In the genomic region with DNA sequence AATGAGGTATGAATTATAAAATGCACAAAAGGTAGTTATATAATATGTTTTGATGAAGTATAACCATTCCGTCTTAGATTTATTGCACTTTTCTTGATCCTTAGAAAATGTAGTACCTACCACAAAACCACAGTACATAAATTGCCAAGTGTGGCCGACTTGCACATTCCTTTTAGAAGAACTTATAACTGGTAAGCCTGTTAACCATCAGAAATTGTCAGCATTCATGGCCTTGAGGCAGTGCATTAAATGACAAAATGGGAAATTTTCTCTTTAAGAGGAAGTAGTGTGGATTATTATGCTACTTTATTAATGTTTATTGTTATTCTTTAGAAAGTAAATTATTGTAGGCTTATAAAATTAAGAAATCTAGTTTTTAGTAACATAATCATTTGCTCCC, we compare ENCODE assay signal across 11 cellular contexts.
"Had no signal": no experiment of that assay in that cellular context is flagged by ENCODE, and none has a peak within 500 bp of the region (broad histone marks: within the 10 kb centered on the region; RNA-seq: fewer than 3 reads in every experiment).

No MANE protein-coding gene starts in this region.

- H3K27ac Mint-ChIP-seq: activated CD8-positive, alpha-beta memory T cell treated with anti-CD3 and anti-CD28 coated beads, Interleukin-2, amount 10 ng/mL, durations not matched to agents 7 days and 5 days; activated naive CD4-positive, alpha-beta T cell treated with anti-CD3 and anti-CD28 coated beads, Interleukin-2, amount 50 U/mL, for 72 hours; activated T-cell treated with anti-CD3 and anti-CD28 coated beads, Interleukin-2, amount 50 U/mL, for 24 hours had no signal

- H3K4me3 Mint-ChIP-seq: activated CD8-positive, alpha-beta memory T cell treated with anti-CD3 and anti-CD28 coated beads, Interleukin-2, amount 10 ng/mL, durations not matched to agents 7 days and 5 days; activated T-cell treated with anti-CD3 and anti-CD28 coated beads, Interleukin-2, amount 50 U/mL, for 24 hours; neural crest cell had no signal

- DNase-seq: activated CD8-positive, alpha-beta memory T cell treated with anti-CD3 and anti-CD28 coated beads, Interleukin-2, amount 10 ng/mL, durations not matched to agents 7 days and 5 days; activated effector memory CD4-positive, alpha-beta T cell treated with Interleukin-2 at 50 U/mL for 16 hours; activated T-cell treated with anti-CD3 and anti-CD28 coated beads, Interleukin-2, amount 50 U/mL, for 24 hours; amygdala; pancreas; retina; thyroid gland; uterus had no signal

- ATAC-seq: activated CD4-positive, CD25-positive, alpha-beta regulatory T cell treated with anti-CD3 and anti-CD28 coated beads, Interleukin-2, amount 50 U/mL, for 24 hours; activated CD8-positive, alpha-beta memory T cell treated with anti-CD3 and anti-CD28 coated beads, Interleukin-2, amount 10 ng/mL, durations not matched to agents 7 days and 5 days; activated naive CD4-positive, alpha-beta T cell treated with anti-CD3 and anti-CD28 coated beads, Interleukin-2, amount 50 U/mL, for 72 hours; pancreas had no signal

- H3K9me3 Mint-ChIP-seq: activated T-cell treated with anti-CD3 and anti-CD28 coated beads, Interleukin-2, amount 50 U/mL, for 24 hours; neural crest cell had no signal

- H3K27me3 Mint-ChIP-seq: activated CD8-positive, alpha-beta memory T cell treated with anti-CD3 and anti-CD28 coated beads, Interleukin-2, amount 10 ng/mL, durations not matched to agents 7 days and 5 days; activated T-cell treated with anti-CD3 and anti-CD28 coated beads, Interleukin-2, amount 50 U/mL, for 24 hours had no signal
